Comparison of ENCODE assay signal across 16 cellular contexts in genomic region chr2:136164377-136164776, GRCh38. TPM values are rescaled to one million over a fixed set of nuclear protein-coding genes. Genes with fewer than 3 reads are reported as not detected.
DNase-seq lines count a peak whose midpoint lies in the region; ATAC-seq and TF ChIP-seq lines count a peak whose summit lies in the region.
"Had no signal": no experiment of that assay in that cellular context is flagged by ENCODE, and none has a peak within 500 bp of the region (broad histone marks: within the 10 kb centered on the region; RNA-seq: fewer than 3 reads in every experiment).

No MANE protein-coding gene starts in this region.

- H4K20me1 ChIP-seq in GM23338 (replicated peaks; ENCODE audit: insufficient read depth) (no peaks in the 10 kb centered on the region), neural progenitor cell (ENCODE audit: low read depth) (no peaks in the 10 kb centered on the region)

- no peaks in the 10 kb centered on the region for H3K27me3 ChIP-seq in GM23338 (ENCODE audit: insufficient read depth)
- H3K27me3 ChIP-seq in neural progenitor cell, result no peaks in the 10 kb centered on the region

- no peaks in the 10 kb centered on the region for H3K36me3 ChIP-seq in GM23338 (ENCODE audit: insufficient read depth)
- H3K36me3 ChIP-seq in neural progenitor cell, result no peaks in the 10 kb centered on the region

- H3K9me3 Mint-ChIP-seq in GM23338 (no peaks in the 10 kb centered on the region), neural progenitor cell (peaks cover 3% of the 10 kb centered on the region)
- H3K9me3 Mint-ChIP-seq: CD4-positive, alpha-beta T cell had no signal

- in situ Hi-C loops in KBM-7 (cut with MboI; ENCODE audit: low pct_unique_long_range_greater_than_20kb, low sequenced_read_pairs), result no loop called here

- DNase-seq in GM23338 (ENCODE audit: low spot score) (peak; percentile 14), ecto neural progenitor cell (ENCODE audit: low spot score) (peak; percentile 53), iPS-NIHi7 (ENCODE audit: extremely low spot score) (peak; percentile 31), neural progenitor cell (ENCODE audit: low spot score) (peak; percentile 79), RPMI8226 (no peak), KBM-7 (no peak)
- DNase-seq: AML-193; Caco-2; CD4-positive, alpha-beta T cell; HFFc6 had no signal

- H3K79me2 ChIP-seq in GM23338 (replicated peaks; ENCODE audit: insufficient read depth) (no peaks in the 10 kb centered on the region), neural progenitor cell (ENCODE audit: low read depth) (no peaks in the 10 kb centered on the region)

- H3K4me3 ChIP-seq in GM23338 (no peak overlapping the region), neural progenitor cell (no peak overlapping the region)
- H3K4me3 ChIP-seq: A549 had no signal

- no peaks in the 10 kb centered on the region for H3K36me3 Mint-ChIP-seq in GM23338 (ENCODE audit: low read depth)
- H3K36me3 Mint-ChIP-seq in neural progenitor cell, result no peaks in the 10 kb centered on the region

- H3K4me3 Mint-ChIP-seq in GM23338 (no peak overlapping the region), neural progenitor cell (no peak overlapping the region)
- H3K4me3 Mint-ChIP-seq: CD4-positive, alpha-beta T cell; HFFc6 had no signal

- H3K27ac Mint-ChIP-seq in GM23338 (no peak overlapping the region), neural progenitor cell (no peak overlapping the region)
- H3K27ac Mint-ChIP-seq: CD4-positive, alpha-beta T cell; HFFc6 had no signal

- peak overlapping the region; percentile 81 for H2AFZ ChIP-seq in GM23338
- peak overlapping the region; percentile 92 for H2AFZ ChIP-seq in neural progenitor cell (replicated peaks)

- no peaks in the 10 kb centered on the region for H3K4me1 ChIP-seq in GM23338 (ENCODE audit: insufficient read depth)
- H3K4me1 ChIP-seq in neural progenitor cell, result peaks cover 28% of the 10 kb centered on the region
- H3K4me1 ChIP-seq: A549, Caco-2 had no signal

- H3K9ac ChIP-seq in neural progenitor cell, result no peak overlapping the region

- peaks cover 6% of the 10 kb centered on the region; the same call in 2 of the 3 replicates for H3K4me1 Mint-ChIP-seq in GM23338
- peaks cover 36% of the 10 kb centered on the region for H3K4me1 Mint-ChIP-seq in neural progenitor cell

- peaks cover 12% of the 10 kb centered on the region for H3K9me2 ChIP-seq in GM23338 (ENCODE audit: insufficient read depth)

- ATAC-seq in GM23338 (peak; percentile 42; the same call in 1 of the 3 replicates), HG02973 (IDR thresholded peaks at IDR 0.05; ENCODE audit: unreplicated experiment) (no peak), HG03196 (IDR thresholded peaks at IDR 0.05; ENCODE audit: unreplicated experiment) (no peak)
- ATAC-seq: A549, HCT116 had no signal

- H3F3A ChIP-seq in GM23338 (replicated peaks; ENCODE audit: low read depth) (no peaks in the 10 kb centered on the region), neural progenitor cell (ENCODE audit: low read depth) (peaks cover 7% of the 10 kb centered on the region)

- H3K4me2 ChIP-seq in GM23338 (no peak overlapping the region), neural progenitor cell (peak overlapping the region; percentile 59)
- H3K4me2 ChIP-seq: A549 had no signal

- H3K9me3 ChIP-seq in neural progenitor cell (ENCODE audit: low read depth), result no peaks in the 10 kb centered on the region
- H3K9me3 ChIP-seq: A549, Caco-2 had no signal

- TF ChIP-seq CTCF in GM23338 (conservative IDR thresholded peaks at IDR 0.05; ENCODE audit: low read depth in 2 of 2) (no peak), neural progenitor cell (IDR thresholded peaks at IDR 0.05) (no peak)

- H3K27me3 Mint-ChIP-seq in GM23338 (ENCODE audit: insufficient read depth, low read depth, poor library complexity), result peaks cover 2% of the 10 kb centered on the region
- peaks cover 2% of the 10 kb centered on the region for H3K27me3 Mint-ChIP-seq in neural progenitor cell (ENCODE audit: insufficient read depth, low read depth)
- H3K27me3 Mint-ChIP-seq: CD4-positive, alpha-beta T cell had no signal

- H3K27ac ChIP-seq in GM23338 (ENCODE audit: low read depth), result no peak overlapping the region
- H3K27ac ChIP-seq in neural progenitor cell, result peak overlapping the region; percentile 89
- H3K27ac ChIP-seq: 22Rv1, A549, C4-2B had no signal

TF ChIP-seq in GM23338, 12 proteins besides CTCF, POLR2A, EP300 and RAD21 (continues in another document):
- TF ChIP-seq, protein P1, sequence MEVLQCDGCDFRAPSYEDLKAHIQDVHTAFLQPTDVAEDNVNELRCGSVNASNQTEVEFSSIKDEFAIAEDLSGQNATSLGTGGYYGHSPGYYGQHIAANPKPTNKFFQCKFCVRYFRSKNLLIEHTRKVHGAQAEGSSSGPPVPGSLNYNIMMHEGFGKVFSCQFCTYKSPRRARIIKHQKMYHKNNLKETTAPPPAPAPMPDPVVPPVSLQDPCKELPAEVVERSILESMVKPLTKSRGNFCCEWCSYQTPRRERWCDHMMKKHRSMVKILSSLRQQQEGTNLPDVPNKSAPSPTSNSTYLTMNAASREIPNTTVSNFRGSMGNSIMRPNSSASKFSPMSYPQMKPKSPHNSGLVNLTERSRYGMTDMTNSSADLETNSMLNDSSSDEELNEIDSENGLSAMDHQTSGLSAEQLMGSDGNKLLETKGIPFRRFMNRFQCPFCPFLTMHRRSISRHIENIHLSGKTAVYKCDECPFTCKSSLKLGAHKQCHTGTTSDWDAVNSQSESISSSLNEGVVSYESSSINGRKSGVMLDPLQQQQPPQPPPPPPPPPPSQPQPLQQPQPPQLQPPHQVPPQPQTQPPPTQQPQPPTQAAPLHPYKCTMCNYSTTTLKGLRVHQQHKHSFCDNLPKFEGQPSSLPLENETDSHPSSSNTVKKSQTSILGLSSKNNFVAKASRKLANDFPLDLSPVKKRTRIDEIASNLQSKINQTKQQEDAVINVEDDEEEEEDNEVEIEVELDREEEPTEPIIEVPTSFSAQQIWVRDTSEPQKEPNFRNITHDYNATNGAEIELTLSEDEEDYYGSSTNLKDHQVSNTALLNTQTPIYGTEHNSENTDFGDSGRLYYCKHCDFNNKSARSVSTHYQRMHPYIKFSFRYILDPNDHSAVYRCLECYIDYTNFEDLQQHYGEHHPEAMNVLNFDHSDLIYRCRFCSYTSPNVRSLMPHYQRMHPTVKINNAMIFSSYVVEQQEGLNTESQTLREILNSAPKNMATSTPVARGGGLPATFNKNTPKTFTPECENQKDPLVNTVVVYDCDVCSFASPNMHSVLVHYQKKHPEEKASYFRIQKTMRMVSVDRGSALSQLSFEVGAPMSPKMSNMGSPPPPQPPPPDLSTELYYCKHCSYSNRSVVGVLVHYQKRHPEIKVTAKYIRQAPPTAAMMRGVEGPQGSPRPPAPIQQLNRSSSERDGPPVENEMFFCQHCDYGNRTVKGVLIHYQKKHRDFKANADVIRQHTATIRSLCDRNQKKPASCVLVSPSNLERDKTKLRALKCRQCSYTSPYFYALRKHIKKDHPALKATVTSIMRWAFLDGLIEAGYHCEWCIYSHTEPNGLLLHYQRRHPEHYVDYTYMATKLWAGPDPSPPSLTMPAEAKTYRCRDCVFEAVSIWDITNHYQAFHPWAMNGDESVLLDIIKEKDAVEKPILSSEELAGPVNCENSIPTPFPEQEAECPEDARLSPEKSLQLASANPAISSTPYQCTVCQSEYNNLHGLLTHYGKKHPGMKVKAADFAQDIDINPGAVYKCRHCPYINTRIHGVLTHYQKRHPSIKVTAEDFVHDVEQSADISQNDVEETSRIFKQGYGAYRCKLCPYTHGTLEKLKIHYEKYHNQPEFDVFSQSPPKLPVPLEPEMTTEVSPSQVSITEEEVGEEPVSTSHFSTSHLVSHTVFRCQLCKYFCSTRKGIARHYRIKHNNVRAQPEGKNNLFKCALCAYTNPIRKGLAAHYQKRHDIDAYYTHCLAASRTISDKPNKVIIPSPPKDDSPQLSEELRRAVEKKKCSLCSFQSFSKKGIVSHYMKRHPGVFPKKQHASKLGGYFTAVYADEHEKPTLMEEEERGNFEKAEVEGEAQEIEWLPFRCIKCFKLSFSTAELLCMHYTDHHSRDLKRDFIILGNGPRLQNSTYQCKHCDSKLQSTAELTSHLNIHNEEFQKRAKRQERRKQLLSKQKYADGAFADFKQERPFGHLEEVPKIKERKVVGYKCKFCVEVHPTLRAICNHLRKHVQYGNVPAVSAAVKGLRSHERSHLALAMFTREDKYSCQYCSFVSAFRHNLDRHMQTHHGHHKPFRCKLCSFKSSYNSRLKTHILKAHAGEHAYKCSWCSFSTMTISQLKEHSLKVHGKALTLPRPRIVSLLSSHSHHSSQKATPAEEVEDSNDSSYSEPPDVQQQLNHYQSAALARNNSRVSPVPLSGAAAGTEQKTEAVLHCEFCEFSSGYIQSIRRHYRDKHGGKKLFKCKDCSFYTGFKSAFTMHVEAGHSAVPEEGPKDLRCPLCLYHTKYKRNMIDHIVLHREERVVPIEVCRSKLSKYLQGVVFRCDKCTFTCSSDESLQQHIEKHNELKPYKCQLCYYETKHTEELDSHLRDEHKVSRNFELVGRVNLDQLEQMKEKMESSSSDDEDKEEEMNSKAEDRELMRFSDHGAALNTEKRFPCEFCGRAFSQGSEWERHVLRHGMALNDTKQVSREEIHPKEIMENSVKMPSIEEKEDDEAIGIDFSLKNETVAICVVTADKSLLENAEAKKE (CRISPR knock-in tag; IDR thresholded peaks at IDR 0.05), result no peak
- TF ChIP-seq EZH2phosphoT487 (IDR thresholded peaks at IDR 0.05; ENCODE audit: unreplicated experiment) (no peak), CREB1 (CRISPR knock-in tag; IDR thresholded peaks at IDR 0.05; ENCODE audit: low read depth) (no peak)

RNA-seq across cellular contexts. Expression of gene CXCR4, which starts 46.4 kb away (rescaled TPM):
- 1.3 and 2.1 TPM in 2 replicates for total RNA-seq in GM23338 (2014; rRNA removed; shearing (Covaris generic))
- 2.1 and 2.5 TPM in 2 replicates for polyA plus RNA-seq in GM23338 (2016; fragmentation: Nextera tagmentation; extraction: Ambion mirVana)
- total RNA-seq in neural progenitor cell (ENCODE audit: low replicate concordance), result 31.0 and 32.6 TPM in 2 replicates
- total RNA-seq: HFFc6 had no signal

Comparison
In these comparisons a context has a peak if more than half of its experiments do, and no peak if none do; other contexts are left out.
1. DNase-seq: peak in GM23338 (single experiment), ecto neural progenitor cell (single experiment), iPS-NIHi7 (single experiment) and neural progenitor cell (single experiment); none in RPMI8226 (single experiment) and KBM-7 (single experiment).
2. RNA of gene CXCR4, which starts 46.4 kb away (total RNA-seq): 31.0 to 32.6 TPM in neural progenitor cell; 1.3 to 2.1 TPM in GM23338; every median in the first group is over 10 times any median in the second.